In genomic region chr13:69567514-69567913, GRCh38 we compare ENCODE assay signal across 27 cellular contexts.
"Had no signal": no experiment of that assay in that cellular context is flagged by ENCODE, and none has a peak within 500 bp of the region (broad histone marks: within the 10 kb centered on the region; RNA-seq: fewer than 3 reads in every experiment).

No MANE protein-coding gene starts in this region.

- H3K9me3 ChIP-seq: colonic mucosa, esophagus muscularis mucosa, esophagus squamous epithelium, gastrocnemius medialis, gastroesophageal sphincter had no signal

- H3K27ac ChIP-seq: colonic mucosa, coronary artery, dorsolateral prefrontal cortex, epithelial cell of prostate, esophagus muscularis mucosa, esophagus squamous epithelium, foreskin keratinocyte, gastrocnemius medialis, gastroesophageal sphincter, heart left ventricle, heart right ventricle had no signal

- FAIRE-seq: colon, endometrium, endothelial cell of umbilical vein, frontal cortex had no signal

- H3K4me3 Mint-ChIP-seq: dendritic cell treated with granulocyte-macrophage colony-stimulating factor and Interleukin-4, amounts not matched to agents 40 ng/mL and 50 ng/mL, for 4 days; effector memory CD8-positive, alpha-beta T cell; endodermal cell had no signal

- DNase-seq: colonic mucosa; cortex of kidney; dorsolateral prefrontal cortex; effector CD4-positive, alpha-beta T cell; effector CD8-positive, alpha-beta T cell; effector memory CD4-positive, alpha-beta T cell; effector memory CD8-positive, alpha-beta T cell; endodermal cell; erythroblast; esophagus squamous epithelium; foreskin fibroblast; foreskin keratinocyte; foreskin melanocyte; gastrocnemius medialis; glutamatergic neuron; heart left ventricle; heart right ventricle had no signal

- H3K36me3 ChIP-seq: colonic mucosa, esophagus muscularis mucosa, esophagus squamous epithelium, gastrocnemius medialis, gastroesophageal sphincter, heart left ventricle, heart right ventricle had no signal

- ATAC-seq: effector memory CD8-positive, alpha-beta T cell; esophagus mucosa; foreskin keratinocyte; gastrocnemius medialis; gastroesophageal sphincter; heart left ventricle; heart right ventricle had no signal

- H3K27ac Mint-ChIP-seq: dendritic cell treated with granulocyte-macrophage colony-stimulating factor and Interleukin-4, amounts not matched to agents 40 ng/mL and 50 ng/mL, for 4 days; effector memory CD8-positive, alpha-beta T cell; endodermal cell had no signal

- H3K4me3 ChIP-seq: colonic mucosa, coronary artery, dorsolateral prefrontal cortex, esophagus muscularis mucosa, esophagus squamous epithelium, gastrocnemius medialis, gastroesophageal sphincter, heart left ventricle, heart right ventricle had no signal

- H3K4me1 Mint-ChIP-seq: endodermal cell had no signal

- H3K9me3 Mint-ChIP-seq: dendritic cell treated with granulocyte-macrophage colony-stimulating factor and Interleukin-4, amounts not matched to agents 40 ng/mL and 50 ng/mL, for 4 days had no signal

- H3K27me3 Mint-ChIP-seq: dendritic cell treated with granulocyte-macrophage colony-stimulating factor and Interleukin-4, amounts not matched to agents 40 ng/mL and 50 ng/mL, for 4 days; effector memory CD8-positive, alpha-beta T cell had no signal

- H3K27me3 ChIP-seq: colonic mucosa, dorsolateral prefrontal cortex, esophagus muscularis mucosa, esophagus squamous epithelium, foreskin keratinocyte, gastrocnemius medialis, gastroesophageal sphincter, heart left ventricle, heart right ventricle had no signal

- H3K4me1 ChIP-seq: colonic mucosa, esophagus muscularis mucosa, esophagus squamous epithelium, foreskin keratinocyte, gastrocnemius medialis, gastroesophageal sphincter, heart left ventricle, heart right ventricle had no signal
